In genomic region chr14:59439256-59440015, GRCh38 we compare ENCODE assay signal across 1 cellular context.
A peak's percentile ranks its signal among the peaks of the same experiment; 100 is the strongest.
TF ChIP-seq lines count a peak whose summit lies in the region.

No MANE protein-coding gene starts in this region.

TF ChIP-seq in SK-N-SH, 30 proteins besides CTCF, POLR2A, EP300 and RAD21:
- TF ChIP-seq YY1 (IDR thresholded peaks at IDR 0.05; ENCODE audit: low read depth) (no peak), PBX3 (IDR thresholded peaks at IDR 0.05) (0 out of 2 replicates have a peak, but pooled peaks have one; percentile 13), GATA2 (CRISPR knock-in tag; IDR thresholded peaks at IDR 0.05) (no peak)
